Comparison of ENCODE assay signal across 2 cellular contexts in the genomic region with DNA sequence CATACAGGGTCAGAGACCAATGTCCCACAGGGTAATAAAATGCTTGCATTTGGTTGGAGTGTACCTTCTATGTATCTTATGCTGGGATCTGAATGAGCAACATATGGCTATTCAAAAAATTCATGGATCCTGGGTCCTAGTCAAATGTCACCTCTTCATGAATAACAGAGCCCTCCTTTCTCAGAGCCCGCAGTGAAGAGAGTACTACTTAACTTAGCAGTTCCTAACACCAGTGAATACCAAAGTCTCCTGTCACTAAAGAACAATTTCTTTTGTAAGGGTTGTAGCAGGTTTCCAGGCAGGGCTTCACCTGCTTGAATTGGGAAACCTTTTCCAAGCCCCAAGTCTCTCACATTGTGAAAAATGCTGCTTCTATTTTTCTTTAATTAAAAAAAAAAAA.
TF ChIP-seq lines count a peak whose summit lies in the region.

No MANE protein-coding gene starts in this region.

TF ChIP-seq in GM23338, 12 proteins besides CTCF, POLR2A, EP300 and RAD21 (continues in another document):
- TF ChIP-seq EZH2phosphoT487 (IDR thresholded peaks at IDR 0.05; ENCODE audit: unreplicated experiment) = no peak
- no peak for TF ChIP-seq NANOG (IDR thresholded peaks at IDR 0.05; ENCODE audit: borderline replicate concordance)
- TF ChIP-seq, protein P1, sequence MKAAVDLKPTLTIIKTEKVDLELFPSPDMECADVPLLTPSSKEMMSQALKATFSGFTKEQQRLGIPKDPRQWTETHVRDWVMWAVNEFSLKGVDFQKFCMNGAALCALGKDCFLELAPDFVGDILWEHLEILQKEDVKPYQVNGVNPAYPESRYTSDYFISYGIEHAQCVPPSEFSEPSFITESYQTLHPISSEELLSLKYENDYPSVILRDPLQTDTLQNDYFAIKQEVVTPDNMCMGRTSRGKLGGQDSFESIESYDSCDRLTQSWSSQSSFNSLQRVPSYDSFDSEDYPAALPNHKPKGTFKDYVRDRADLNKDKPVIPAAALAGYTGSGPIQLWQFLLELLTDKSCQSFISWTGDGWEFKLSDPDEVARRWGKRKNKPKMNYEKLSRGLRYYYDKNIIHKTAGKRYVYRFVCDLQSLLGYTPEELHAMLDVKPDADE (IDR thresholded peaks at IDR 0.05) = no peak
- TF ChIP-seq ZNF331 (CRISPR knock-in tag; IDR thresholded peaks at IDR 0.05; ENCODE audit: low read depth) = no peak
- no peak for TF ChIP-seq JUNB (IDR thresholded peaks at IDR 0.05; ENCODE audit: unreplicated experiment)
- no peak for TF ChIP-seq POLR2AphosphoS5 (IDR thresholded peaks at IDR 0.05; ENCODE audit: low read depth)
- no peak for TF ChIP-seq EZH2 (IDR thresholded peaks at IDR 0.05; ENCODE audit: low read depth, unreplicated experiment)
- TF ChIP-seq, protein P2, sequence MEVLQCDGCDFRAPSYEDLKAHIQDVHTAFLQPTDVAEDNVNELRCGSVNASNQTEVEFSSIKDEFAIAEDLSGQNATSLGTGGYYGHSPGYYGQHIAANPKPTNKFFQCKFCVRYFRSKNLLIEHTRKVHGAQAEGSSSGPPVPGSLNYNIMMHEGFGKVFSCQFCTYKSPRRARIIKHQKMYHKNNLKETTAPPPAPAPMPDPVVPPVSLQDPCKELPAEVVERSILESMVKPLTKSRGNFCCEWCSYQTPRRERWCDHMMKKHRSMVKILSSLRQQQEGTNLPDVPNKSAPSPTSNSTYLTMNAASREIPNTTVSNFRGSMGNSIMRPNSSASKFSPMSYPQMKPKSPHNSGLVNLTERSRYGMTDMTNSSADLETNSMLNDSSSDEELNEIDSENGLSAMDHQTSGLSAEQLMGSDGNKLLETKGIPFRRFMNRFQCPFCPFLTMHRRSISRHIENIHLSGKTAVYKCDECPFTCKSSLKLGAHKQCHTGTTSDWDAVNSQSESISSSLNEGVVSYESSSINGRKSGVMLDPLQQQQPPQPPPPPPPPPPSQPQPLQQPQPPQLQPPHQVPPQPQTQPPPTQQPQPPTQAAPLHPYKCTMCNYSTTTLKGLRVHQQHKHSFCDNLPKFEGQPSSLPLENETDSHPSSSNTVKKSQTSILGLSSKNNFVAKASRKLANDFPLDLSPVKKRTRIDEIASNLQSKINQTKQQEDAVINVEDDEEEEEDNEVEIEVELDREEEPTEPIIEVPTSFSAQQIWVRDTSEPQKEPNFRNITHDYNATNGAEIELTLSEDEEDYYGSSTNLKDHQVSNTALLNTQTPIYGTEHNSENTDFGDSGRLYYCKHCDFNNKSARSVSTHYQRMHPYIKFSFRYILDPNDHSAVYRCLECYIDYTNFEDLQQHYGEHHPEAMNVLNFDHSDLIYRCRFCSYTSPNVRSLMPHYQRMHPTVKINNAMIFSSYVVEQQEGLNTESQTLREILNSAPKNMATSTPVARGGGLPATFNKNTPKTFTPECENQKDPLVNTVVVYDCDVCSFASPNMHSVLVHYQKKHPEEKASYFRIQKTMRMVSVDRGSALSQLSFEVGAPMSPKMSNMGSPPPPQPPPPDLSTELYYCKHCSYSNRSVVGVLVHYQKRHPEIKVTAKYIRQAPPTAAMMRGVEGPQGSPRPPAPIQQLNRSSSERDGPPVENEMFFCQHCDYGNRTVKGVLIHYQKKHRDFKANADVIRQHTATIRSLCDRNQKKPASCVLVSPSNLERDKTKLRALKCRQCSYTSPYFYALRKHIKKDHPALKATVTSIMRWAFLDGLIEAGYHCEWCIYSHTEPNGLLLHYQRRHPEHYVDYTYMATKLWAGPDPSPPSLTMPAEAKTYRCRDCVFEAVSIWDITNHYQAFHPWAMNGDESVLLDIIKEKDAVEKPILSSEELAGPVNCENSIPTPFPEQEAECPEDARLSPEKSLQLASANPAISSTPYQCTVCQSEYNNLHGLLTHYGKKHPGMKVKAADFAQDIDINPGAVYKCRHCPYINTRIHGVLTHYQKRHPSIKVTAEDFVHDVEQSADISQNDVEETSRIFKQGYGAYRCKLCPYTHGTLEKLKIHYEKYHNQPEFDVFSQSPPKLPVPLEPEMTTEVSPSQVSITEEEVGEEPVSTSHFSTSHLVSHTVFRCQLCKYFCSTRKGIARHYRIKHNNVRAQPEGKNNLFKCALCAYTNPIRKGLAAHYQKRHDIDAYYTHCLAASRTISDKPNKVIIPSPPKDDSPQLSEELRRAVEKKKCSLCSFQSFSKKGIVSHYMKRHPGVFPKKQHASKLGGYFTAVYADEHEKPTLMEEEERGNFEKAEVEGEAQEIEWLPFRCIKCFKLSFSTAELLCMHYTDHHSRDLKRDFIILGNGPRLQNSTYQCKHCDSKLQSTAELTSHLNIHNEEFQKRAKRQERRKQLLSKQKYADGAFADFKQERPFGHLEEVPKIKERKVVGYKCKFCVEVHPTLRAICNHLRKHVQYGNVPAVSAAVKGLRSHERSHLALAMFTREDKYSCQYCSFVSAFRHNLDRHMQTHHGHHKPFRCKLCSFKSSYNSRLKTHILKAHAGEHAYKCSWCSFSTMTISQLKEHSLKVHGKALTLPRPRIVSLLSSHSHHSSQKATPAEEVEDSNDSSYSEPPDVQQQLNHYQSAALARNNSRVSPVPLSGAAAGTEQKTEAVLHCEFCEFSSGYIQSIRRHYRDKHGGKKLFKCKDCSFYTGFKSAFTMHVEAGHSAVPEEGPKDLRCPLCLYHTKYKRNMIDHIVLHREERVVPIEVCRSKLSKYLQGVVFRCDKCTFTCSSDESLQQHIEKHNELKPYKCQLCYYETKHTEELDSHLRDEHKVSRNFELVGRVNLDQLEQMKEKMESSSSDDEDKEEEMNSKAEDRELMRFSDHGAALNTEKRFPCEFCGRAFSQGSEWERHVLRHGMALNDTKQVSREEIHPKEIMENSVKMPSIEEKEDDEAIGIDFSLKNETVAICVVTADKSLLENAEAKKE (CRISPR knock-in tag; IDR thresholded peaks at IDR 0.05) = no peak
- TF ChIP-seq, protein P3, sequence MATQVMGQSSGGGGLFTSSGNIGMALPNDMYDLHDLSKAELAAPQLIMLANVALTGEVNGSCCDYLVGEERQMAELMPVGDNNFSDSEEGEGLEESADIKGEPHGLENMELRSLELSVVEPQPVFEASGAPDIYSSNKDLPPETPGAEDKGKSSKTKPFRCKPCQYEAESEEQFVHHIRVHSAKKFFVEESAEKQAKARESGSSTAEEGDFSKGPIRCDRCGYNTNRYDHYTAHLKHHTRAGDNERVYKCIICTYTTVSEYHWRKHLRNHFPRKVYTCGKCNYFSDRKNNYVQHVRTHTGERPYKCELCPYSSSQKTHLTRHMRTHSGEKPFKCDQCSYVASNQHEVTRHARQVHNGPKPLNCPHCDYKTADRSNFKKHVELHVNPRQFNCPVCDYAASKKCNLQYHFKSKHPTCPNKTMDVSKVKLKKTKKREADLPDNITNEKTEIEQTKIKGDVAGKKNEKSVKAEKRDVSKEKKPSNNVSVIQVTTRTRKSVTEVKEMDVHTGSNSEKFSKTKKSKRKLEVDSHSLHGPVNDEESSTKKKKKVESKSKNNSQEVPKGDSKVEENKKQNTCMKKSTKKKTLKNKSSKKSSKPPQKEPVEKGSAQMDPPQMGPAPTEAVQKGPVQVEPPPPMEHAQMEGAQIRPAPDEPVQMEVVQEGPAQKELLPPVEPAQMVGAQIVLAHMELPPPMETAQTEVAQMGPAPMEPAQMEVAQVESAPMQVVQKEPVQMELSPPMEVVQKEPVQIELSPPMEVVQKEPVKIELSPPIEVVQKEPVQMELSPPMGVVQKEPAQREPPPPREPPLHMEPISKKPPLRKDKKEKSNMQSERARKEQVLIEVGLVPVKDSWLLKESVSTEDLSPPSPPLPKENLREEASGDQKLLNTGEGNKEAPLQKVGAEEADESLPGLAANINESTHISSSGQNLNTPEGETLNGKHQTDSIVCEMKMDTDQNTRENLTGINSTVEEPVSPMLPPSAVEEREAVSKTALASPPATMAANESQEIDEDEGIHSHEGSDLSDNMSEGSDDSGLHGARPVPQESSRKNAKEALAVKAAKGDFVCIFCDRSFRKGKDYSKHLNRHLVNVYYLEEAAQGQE (IDR thresholded peaks at IDR 0.05; ENCODE audit: unreplicated experiment) = no peak
- no peak for TF ChIP-seq ZNF114 (CRISPR knock-in tag; IDR thresholded peaks at IDR 0.05)

TF ChIP-seq in H1, 55 proteins besides CTCF, POLR2A, EP300 and RAD21:
- TF ChIP-seq CEBPB (IDR thresholded peaks at IDR 0.05; ENCODE audit: low read depth, low read length) (no peak), ZNF274 (IDR thresholded peaks at IDR 0.05; ENCODE audit: borderline replicate concordance, extremely low read depth, low read length) (no peak), CBX5 (IDR thresholded peaks at IDR 0.05; ENCODE audit: low read depth, low read length) (no peak), PHF8 (conservative IDR thresholded peaks at IDR 0.05; ENCODE audit: low read depth, low read length) (no peak), ASH2L (IDR thresholded peaks at IDR 0.05; ENCODE audit: low read length) (no peak), POU5F1 (IDR thresholded peaks at IDR 0.05; ENCODE audit: low read depth, low read length) (no peak)
